In the genomic region with DNA sequence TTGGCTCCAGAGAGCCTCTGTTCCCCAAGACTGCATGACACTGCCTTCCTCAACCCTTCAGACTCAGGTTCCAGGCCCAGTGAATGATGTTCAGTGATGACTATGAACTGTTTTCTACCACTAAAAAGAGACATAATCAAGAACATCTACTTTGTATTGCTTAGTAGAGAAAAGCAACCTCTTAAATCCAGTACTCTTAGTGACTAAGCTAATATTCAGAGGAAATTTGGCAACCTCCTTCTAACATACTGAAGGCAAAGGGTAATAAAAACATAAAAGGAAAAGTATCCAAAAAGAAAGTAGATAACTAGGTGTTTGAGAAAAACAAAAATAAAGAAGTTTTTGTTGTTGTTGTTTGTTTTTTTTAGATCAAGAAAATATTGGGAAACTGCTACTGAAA, we compare ENCODE assay signal across 16 cellular contexts.
DNase-seq lines count a peak whose midpoint lies in the region; ATAC-seq and TF ChIP-seq lines count a peak whose summit lies in the region.
"Had no signal": no experiment of that assay in that cellular context is flagged by ENCODE, and none has a peak within 500 bp of the region (broad histone marks: within the 10 kb centered on the region; RNA-seq: fewer than 3 reads in every experiment).

No MANE protein-coding gene starts in this region.

- no peaks in the 10 kb centered on the region for H3K9me2 ChIP-seq in GM23248 (ENCODE audit: insufficient read depth)

- in situ Hi-C loops in GM23248 (cut with MboI) (loop anchor here (25.0 kb wide), 2 partner anchors 315 to 635 kb away; no protein-coding TSS in a partner anchor), brain microvascular endothelial cell (cut with HindIII; ENCODE audit: low pct_ligation_motif_present, low sequenced_read_pairs) (no loop called here)

- peaks cover 54% of the 10 kb centered on the region for H3F3A ChIP-seq in GM23248 (ENCODE audit: insufficient read depth)

- H3K4me1 Mint-ChIP-seq in mesothelial cell of epicardium, result peaks cover 43% of the 10 kb centered on the region

- H3K4me2 ChIP-seq in GM23248 (ENCODE audit: unreplicated experiment), result peak overlapping the region; percentile 24

- H3K36me3 Mint-ChIP-seq in mesothelial cell of epicardium, result no peaks in the 10 kb centered on the region
- H3K36me3 Mint-ChIP-seq: CD14-positive monocyte had no signal

- H3K27me3 ChIP-seq in ACC112 (ENCODE audit: insufficient read depth, low read length) (no peaks in the 10 kb centered on the region), GM23248 (replicated peaks; ENCODE audit: insufficient read depth) (no peaks in the 10 kb centered on the region), brain microvascular endothelial cell (replicated peaks) (no peaks in the 10 kb centered on the region)

- no peak for ATAC-seq in GM19324 (IDR thresholded peaks at IDR 0.05; ENCODE audit: low FRiP score, unreplicated experiment)
- ATAC-seq: HepG2 had no signal

- TF ChIP-seq CTCF in brain microvascular endothelial cell (IDR thresholded peaks at IDR 0.05; ENCODE audit: low read depth, low read length, missing control alignments) (no peak), mesothelial cell of epicardium (IDR thresholded peaks at IDR 0.05; ENCODE audit: unreplicated experiment) (no peak)

- H3K4me3 ChIP-seq in ACC112 (ENCODE audit: low read depth, low read length) (0 out of 2 replicates have a peak overlapping the region, but pooled peaks have one; percentile 16), GM23248 (no peak overlapping the region), brain microvascular endothelial cell (ENCODE audit: low read depth, low read length) (no peak overlapping the region)

- no peaks in the 10 kb centered on the region for H3K9me3 Mint-ChIP-seq in mesothelial cell of epicardium
- H3K9me3 Mint-ChIP-seq: CD14-positive monocyte, immature natural killer cell had no signal

- no peaks in the 10 kb centered on the region for H3K27me3 Mint-ChIP-seq in mesothelial cell of epicardium (ENCODE audit: low read depth)

- H3K9ac ChIP-seq in GM23248, result peak overlapping the region; percentile 61

- no peaks in the 10 kb centered on the region for H3K36me3 ChIP-seq in ACC112 (ENCODE audit: insufficient read depth, low read length)
- H3K36me3 ChIP-seq in GM23248 (ENCODE audit: low read depth), result no peaks in the 10 kb centered on the region
- no peaks in the 10 kb centered on the region for H3K36me3 ChIP-seq in brain microvascular endothelial cell (replicated peaks)

- H2AFZ ChIP-seq in ACC112 (ENCODE audit: low read length, unreplicated experiment), result peak overlapping the region; percentile 46
- H2AFZ ChIP-seq in GM23248, result no peak overlapping the region

- no peak overlapping the region for H3K4me3 Mint-ChIP-seq in mesothelial cell of epicardium
- H3K4me3 Mint-ChIP-seq: CD14-positive monocyte, immature natural killer cell had no signal

- DNase-seq in GM23248, result peak; percentile 89
- no peak for DNase-seq in brain microvascular endothelial cell
- no peak for DNase-seq in mesothelial cell of epicardium (ENCODE audit: low spot score in 2 of 2, unreplicated experiment in 2 of 2)
- no peak for DNase-seq in C1 segment of cervical spinal cord (lab: John Stamatoyannopoulos, UW)
- no peak for DNase-seq in NCI-H2196 (lab: John Stamatoyannopoulos, UW; ENCODE audit: unreplicated experiment)
- no peak for DNase-seq in NCI-H146 (lab: John Stamatoyannopoulos, UW)
- DNase-seq: activated naive CD4-positive, alpha-beta T cell treated with Interleukin-2 at 50 U/mL for 16 hours; cerebellar nuclear complex; immature natural killer cell; NCI-H1436; NCI-H69; stimulated activated naive CD4-positive, alpha-beta T cell had no signal

- peak overlapping the region; percentile 32 for H3K27ac Mint-ChIP-seq in mesothelial cell of epicardium
- H3K27ac Mint-ChIP-seq: immature natural killer cell had no signal

- H3K27ac ChIP-seq in ACC112 (ENCODE audit: low read depth, low read length) (peak overlapping the region; percentile 88), GM23248 (peak overlapping the region; percentile 86), brain microvascular endothelial cell (peak overlapping the region; percentile 72)

- no peaks in the 10 kb centered on the region for H3K9me3 ChIP-seq in GM23248 (ENCODE audit: low read depth)

- H4K20me1 ChIP-seq in GM23248 (ENCODE audit: insufficient read depth), result no peaks in the 10 kb centered on the region

- H3K4me1 ChIP-seq in ACC112 (ENCODE audit: control insufficient read depth, insufficient read depth, low read length, unreplicated experiment), result peaks cover 60% of the 10 kb centered on the region
- H3K4me1 ChIP-seq in GM23248 (ENCODE audit: insufficient read depth), result peaks cover 61% of the 10 kb centered on the region

- H3K79me2 ChIP-seq in ACC112 (ENCODE audit: control insufficient read depth, insufficient read depth, low read length, unreplicated experiment) (no peaks in the 10 kb centered on the region), GM23248 (ENCODE audit: insufficient read depth) (no peaks in the 10 kb centered on the region)
